In genomic region chr16:50643192-50643591, GRCh38 we compare ENCODE assay signal across 27 cellular contexts. TPM values are rescaled to one million over a fixed set of nuclear protein-coding genes. Genes with fewer than 3 reads are reported as not detected.
"Had no signal": no experiment of that assay in that cellular context is flagged by ENCODE, and none has a peak within 500 bp of the region (broad histone marks: within the 10 kb centered on the region; RNA-seq: fewer than 3 reads in every experiment).

No MANE protein-coding gene starts in this region.

- H3K9me3 Mint-ChIP-seq: dendritic cell treated with granulocyte-macrophage colony-stimulating factor and Interleukin-4, amounts not matched to agents 40 ng/mL and 50 ng/mL, for 4 days; endodermal cell; memory B cell; naive B cell; natural killer cell treated with Interleukin-12 subunit alpha and Interleukin-12 subunit beta and Interleukin-15 and Interleukin-18, amount 100 ng/mL, for 72 hours; stimulated activated memory B cell treated with anti-CD40 and anti-IgM and Interleukin-4, amounts not matched to agents 10 μg/mL and 1 μg/mL and 100 μg/mL, for 72 hours had no signal

- ATAC-seq: foreskin keratinocyte; gastroesophageal sphincter; heart left ventricle; left lobe of liver; natural killer cell treated with Interleukin-12 subunit alpha and Interleukin-12 subunit beta and Interleukin-15 and Interleukin-18, amount 100 ng/mL, for 72 hours; stimulated activated memory B cell treated with anti-CD40 and anti-IgM and Interleukin-4, amounts not matched to agents 10 μg/mL and 1 μg/mL and 100 μg/mL, for 72 hours had no signal

- H3K36me3 ChIP-seq: heart left ventricle, prostate gland, right atrium auricular region, sigmoid colon, thoracic aorta, tibial nerve, upper lobe of left lung had no signal

- H3K4me3 ChIP-seq: esophagus muscularis mucosa, gastroesophageal sphincter, heart left ventricle, hepatocyte, lung, prostate gland, right atrium auricular region, sigmoid colon, thoracic aorta, tibial nerve, upper lobe of left lung had no signal

- H3K4me1 Mint-ChIP-seq: memory B cell; stimulated activated memory B cell treated with anti-CD40 and anti-IgM and Interleukin-4, amounts not matched to agents 10 μg/mL and 1 μg/mL and 100 μg/mL, for 72 hours had no signal

- H3K27ac ChIP-seq: epithelial cell of prostate, esophagus muscularis mucosa, foreskin keratinocyte, gastroesophageal sphincter, heart left ventricle, hepatocyte, prostate gland, right atrium auricular region, sigmoid colon, thoracic aorta, tibial nerve, upper lobe of left lung had no signal

- H3K4me1 ChIP-seq: foreskin keratinocyte, prostate gland, right atrium auricular region had no signal

- H3K4me3 Mint-ChIP-seq: dendritic cell treated with granulocyte-macrophage colony-stimulating factor and Interleukin-4, amounts not matched to agents 40 ng/mL and 50 ng/mL, for 4 days; endodermal cell; memory B cell; naive B cell; natural killer cell treated with Interleukin-12 subunit alpha and Interleukin-12 subunit beta and Interleukin-15 and Interleukin-18, amount 100 ng/mL, for 72 hours; stimulated activated memory B cell treated with anti-CD40 and anti-IgM and Interleukin-4, amounts not matched to agents 10 μg/mL and 1 μg/mL and 100 μg/mL, for 72 hours had no signal

- H3K27ac Mint-ChIP-seq: dendritic cell treated with granulocyte-macrophage colony-stimulating factor and Interleukin-4, amounts not matched to agents 40 ng/mL and 50 ng/mL, for 4 days; endodermal cell; memory B cell; natural killer cell treated with Interleukin-12 subunit alpha and Interleukin-12 subunit beta and Interleukin-15 and Interleukin-18, amount 100 ng/mL, for 72 hours; stimulated activated memory B cell treated with anti-CD40 and anti-IgM and Interleukin-4, amounts not matched to agents 10 μg/mL and 1 μg/mL and 100 μg/mL, for 72 hours had no signal

- H3K36me3 Mint-ChIP-seq: memory B cell; naive B cell; natural killer cell treated with Interleukin-12 subunit alpha and Interleukin-12 subunit beta and Interleukin-15 and Interleukin-18, amount 100 ng/mL, for 72 hours; stimulated activated memory B cell treated with anti-CD40 and anti-IgM and Interleukin-4, amounts not matched to agents 10 μg/mL and 1 μg/mL and 100 μg/mL, for 72 hours had no signal

- H3K27me3 ChIP-seq: esophagus muscularis mucosa, gastroesophageal sphincter, heart left ventricle, hepatocyte, right atrium auricular region, sigmoid colon, tibial nerve, upper lobe of left lung had no signal

- DNase-seq: effector CD8-positive, alpha-beta T cell; endodermal cell; foreskin keratinocyte; heart left ventricle; kidney; naive B cell; sigmoid colon; stimulated activated CD4-positive, alpha-beta T cell treated with anti-CD3 and anti-CD28 coated beads, Interleukin-2, amount 100 ng/mL, for 24 hours; stimulated activated CD4-positive, alpha-beta T cell treated with anti-CD3 and anti-CD28 coated beads, Interleukin-4, amount 100 ng/mL, for 24 hours; stimulated activated naive CD8-positive, alpha-beta T cell treated with anti-CD3 and anti-CD28 coated beads, Interleukin-15, Interleukin-2, amounts not matched to agents 100 U/mL and 50 U/mL, for 24 hours; upper lobe of left lung had no signal

- H3K9me3 ChIP-seq: esophagus muscularis mucosa, gastroesophageal sphincter, heart left ventricle, prostate gland, right atrium auricular region, sigmoid colon, thoracic aorta, tibial nerve, upper lobe of left lung had no signal

RNA-seq across cellular contexts. Expression of gene SNX20, which starts 37.9 kb away (rescaled TPM):
- total RNA-seq: endodermal cell, fibroblast of lung, foreskin keratinocyte, hepatocyte, osteocyte had no signal
- polyA plus RNA-seq: fibroblast of lung, foreskin keratinocyte, hepatocyte had no signal

RNA-seq across cellular contexts. Expression of gene NOD2, which starts 50.2 kb away (rescaled TPM):
- total RNA-seq: osteocyte had no signal
- polyA plus RNA-seq: fibroblast of lung, hepatocyte had no signal
